Comparison of ENCODE assay signal across 32 cellular contexts in genomic region chr2:166249318-166249717, GRCh38.
"Had no signal": no experiment of that assay in that cellular context is flagged by ENCODE, and none has a peak within 500 bp of the region (broad histone marks: within the 10 kb centered on the region; RNA-seq: fewer than 3 reads in every experiment).

No MANE protein-coding gene starts in this region.

- DNase-seq: activated effector memory CD4-positive, alpha-beta T cell treated with anti-CD3 and anti-CD28 coated beads, Interleukin-2, amount 50 U/mL, for 16 hours; activated effector memory CD4-positive, alpha-beta T cell treated with Interleukin-2 at 50 U/mL for 16 hours; activated gamma-delta T cell; activated gamma-delta T cell treated with Interleukin-2 at 50 U/mL for 16 hours; activated naive CD4-positive, alpha-beta T cell; activated naive CD4-positive, alpha-beta T cell treated with anti-CD3 and anti-CD28 coated beads for 36 hours; activated naive CD4-positive, alpha-beta T cell treated with anti-CD3 and anti-CD28 coated beads, Interleukin-2, amount 10 ng/mL, durations not matched to agents 7 days and 5 days; activated naive CD4-positive, alpha-beta T cell treated with anti-CD3 and anti-CD28 coated beads, Interleukin-2, amount 50 U/mL, for 16 hours; activated naive CD4-positive, alpha-beta T cell treated with Interleukin-2 at 50 U/mL for 16 hours; activated naive CD8-positive, alpha-beta T cell treated with anti-CD3 and anti-CD28 coated beads for 36 hours; activated naive CD8-positive, alpha-beta T cell treated with anti-CD3 and anti-CD28 coated beads, Interleukin-2, amount 10 ng/mL, durations not matched to agents 7 days and 5 days; activated naive CD8-positive, alpha-beta T cell treated with anti-CD3 and anti-CD28 coated beads, Interleukin-2, amount 50 U/mL, for 24 hours; activated T-cell treated with anti-CD3 and anti-CD28 coated beads, Interleukin-2, amount 50 U/mL, for 1 hour; activated T-cell treated with anti-CD3 and anti-CD28 coated beads, Interleukin-2, amount 50 U/mL, for 24 hours; activated T-cell treated with anti-CD3 and anti-CD28 coated beads, Interleukin-2, amount 50 U/mL, for 4 hours; activated T-cell treated with anti-CD3 and anti-CD28 coated beads, Interleukin-2, amount 50 U/mL, for 48 hours; activated T-cell treated with anti-CD3 and anti-CD28 coated beads, Interleukin-2, amount 50 U/mL, for 72 hours; adrenal gland; amniotic stem cell; amygdala; anterior cingulate cortex; aorta; body of pancreas; brain microvascular endothelial cell; caudate nucleus; central memory CD4-positive, alpha-beta T cell; cerebellar nuclear complex had no signal

- H3K4me1 ChIP-seq: adrenal gland, ascending aorta, body of pancreas, breast epithelium had no signal

- H3K27ac ChIP-seq: adrenal gland, ascending aorta, body of pancreas, brain microvascular endothelial cell, breast epithelium, cardiac muscle cell had no signal

- H3K4me3 ChIP-seq: adrenal gland, ascending aorta, body of pancreas, breast epithelium, cardiac muscle cell had no signal

- H3K27me3 ChIP-seq: adrenal gland, ascending aorta, body of pancreas, brain microvascular endothelial cell, breast epithelium, cardiac muscle cell had no signal

- H3K36me3 ChIP-seq: adrenal gland, ascending aorta, brain microvascular endothelial cell, breast epithelium, cardiac muscle cell had no signal

- ATAC-seq: activated naive CD4-positive, alpha-beta T cell treated with anti-CD3 and anti-CD28 coated beads, Interleukin-2, amount 50 U/mL, for 72 hours; activated naive CD8-positive, alpha-beta T cell treated with anti-CD3 and anti-CD28 coated beads, Interleukin-2, amount 50 U/mL, for 24 hours; activated T-cell treated with anti-CD3 and anti-CD28 coated beads, Interleukin-2, amount 50 U/mL, for 4 hours; activated T-cell treated with anti-CD3 and anti-CD28 coated beads, Interleukin-2, amount 50 U/mL, for 72 hours; activated T-helper 17 cell treated with anti-CD3 and anti-CD28 coated beads, Interleukin-2, amount 50 U/mL, for 72 hours; body of pancreas had no signal

- H3K9me3 ChIP-seq: ascending aorta, body of pancreas, breast epithelium had no signal
